Comparison of ENCODE assay signal across 14 cellular contexts in genomic region chr6:470901-471448, GRCh38.
DNase-seq lines count a peak whose midpoint lies in the region; ATAC-seq and TF ChIP-seq lines count a peak whose summit lies in the region.
"Had no signal": no experiment of that assay in that cellular context is flagged by ENCODE, and none has a peak within 500 bp of the region (broad histone marks: within the 10 kb centered on the region; RNA-seq: fewer than 3 reads in every experiment).

No MANE protein-coding gene starts in this region.

- H3K27me3 ChIP-seq in BLaER1, result no peaks in the 10 kb centered on the region
- H3K27me3 ChIP-seq: SJCRH30 had no signal

- H3K4me1 Mint-ChIP-seq in HFFc6 (ENCODE audit: low read depth), result no peaks in the 10 kb centered on the region

- H3K36me3 Mint-ChIP-seq in HFFc6 (ENCODE audit: low read depth), result no peaks in the 10 kb centered on the region
- H3K36me3 Mint-ChIP-seq: type B pancreatic cell had no signal

- peaks cover 12% of the 10 kb centered on the region for H3K9me3 Mint-ChIP-seq in HFFc6
- H3K9me3 Mint-ChIP-seq: type B pancreatic cell had no signal

- H3K4me3 Mint-ChIP-seq in HFFc6, result no peak overlapping the region
- H3K4me3 Mint-ChIP-seq: type B pancreatic cell had no signal

- POLR2A ChIA-PET in OCI-LY7 (lab: Charles Lee), result no interaction called here

- H3K4me1 ChIP-seq in BLaER1 (peaks cover 64% of the 10 kb centered on the region), OCI-LY7 (ENCODE audit: insufficient read depth, low read length, poor library complexity, severe bottlenecking) (peaks cover 37% of the 10 kb centered on the region)
- H3K4me1 ChIP-seq: SJCRH30 had no signal

- ATAC-seq in GM19023 (IDR thresholded peaks at IDR 0.05; ENCODE audit: unreplicated experiment) (peak; percentile 47), HG02763 (IDR thresholded peaks at IDR 0.05; ENCODE audit: unreplicated experiment) (peak; percentile 47)

- intact Hi-C loops in OCI-LY7 (cut with micrococcal nuclease; ENCODE audit: unreplicated experiment), result no loop called here

- CTCF ChIA-PET in OCI-LY7 (lab: Charles Lee; ENCODE audit: unreplicated experiment), result no interaction called here

- H3K9me2 ChIP-seq in OCI-LY7 (ENCODE audit: insufficient read depth, low read length), result no peaks in the 10 kb centered on the region

- no peaks in the 10 kb centered on the region for H4K20me1 ChIP-seq in BLaER1
- H4K20me1 ChIP-seq in OCI-LY7 (ENCODE audit: insufficient read depth, low read length), result no peaks in the 10 kb centered on the region

- peak overlapping the region; percentile 41 for H3K9ac ChIP-seq in BLaER1

- H3K27ac ChIP-seq in BLaER1 (peak overlapping the region; percentile 45), OCI-LY7 (ENCODE audit: low read depth, low read length, poor library complexity, severe bottlenecking) (no peak overlapping the region)
- H3K27ac ChIP-seq: SJCRH30 had no signal

- no peaks in the 10 kb centered on the region for H3K9me3 ChIP-seq in BLaER1
- no peaks in the 10 kb centered on the region for H3K9me3 ChIP-seq in OCI-LY7 (ENCODE audit: low read length)
- H3K9me3 ChIP-seq: SJCRH30 had no signal

- peaks cover 8% of the 10 kb centered on the region for H3K27me3 Mint-ChIP-seq in HFFc6 (ENCODE audit: insufficient read depth)

- H3K4me2 ChIP-seq in BLaER1, result peak overlapping the region; percentile 97
- peak overlapping the region; percentile 69 for H3K4me2 ChIP-seq in OCI-LY7 (ENCODE audit: low read length)

- no peaks in the 10 kb centered on the region for H3K36me3 ChIP-seq in BLaER1
- H3K36me3 ChIP-seq in OCI-LY7 (ENCODE audit: insufficient read depth, low read length), result no peaks in the 10 kb centered on the region
- H3K36me3 ChIP-seq: SJCRH30 had no signal

- no peak overlapping the region for H3K27ac Mint-ChIP-seq in HFFc6
- H3K27ac Mint-ChIP-seq: type B pancreatic cell had no signal

- TF ChIP-seq CTCF in OCI-LY7 (conservative IDR thresholded peaks at IDR 0.05; ENCODE audit: low read length) (no peak), HFFc6 (IDR thresholded peaks at IDR 0.05) (no peak)

- H3K4me3 ChIP-seq in BLaER1 (peak overlapping the region; percentile 52), OCI-LY7 (ENCODE audit: low read depth, low read length, poor library complexity, severe bottlenecking) (peak overlapping the region; percentile 47)
- H3K4me3 ChIP-seq: SJCRH30 had no signal

- no peaks in the 10 kb centered on the region for H3K79me2 ChIP-seq in OCI-LY7 (ENCODE audit: insufficient read depth, low read depth, low read length)

- peak overlapping the region; percentile 92 for H2AFZ ChIP-seq in OCI-LY7 (ENCODE audit: low read length)

- no TSS peak for BruUV-seq in OCI-LY7 (replicated peaks; lab: Mats Ljungman, UMichigan)

- DNase-seq in OCI-LY7 (ENCODE audit: low spot score) (peak; percentile 63), cortex of kidney (lab: John Stamatoyannopoulos, UW) (no peak), T-helper 1 cell (no peak), NCI-H2196 treated with DMSO at 0.1 percent for 48 hours (lab: John Stamatoyannopoulos, UW; ENCODE audit: unreplicated experiment) (no peak), HFFc6 (no peak)
- DNase-seq: ACHN; activated CD8-positive, alpha-beta memory T cell treated with anti-CD3 and anti-CD28 coated beads, Interleukin-2, amount 50 U/mL, for 48 hours; cerebellar nuclear complex; NCI-H2029 treated with DMSO at 0.1 percent for 48 hours; SJCRH30 had no signal
